ENCODE assay signal across 14 cellular contexts in genomic region chr5:153043876-153044275, GRCh38.
"Had no signal": no experiment of that assay in that cellular context is flagged by ENCODE, and none has a peak within 500 bp of the region (broad histone marks: within the 10 kb centered on the region; RNA-seq: fewer than 3 reads in every experiment).

No MANE protein-coding gene starts in this region.

- H3K27ac ChIP-seq: psoas muscle, sigmoid colon, testis, vagina had no signal

- H3K4me3 ChIP-seq: psoas muscle, sigmoid colon, testis, vagina had no signal

- H3K36me3 ChIP-seq: sigmoid colon, vagina had no signal

- H3K4me1 ChIP-seq: psoas muscle, sigmoid colon, testis, vagina had no signal

- H3K9me3 ChIP-seq: psoas muscle, sigmoid colon, testis, vagina had no signal

- ATAC-seq: activated naive CD8-positive, alpha-beta T cell treated with anti-CD3 and anti-CD28 coated beads, Interleukin-2, amount 50 U/mL, for 24 hours; effector memory CD8-positive, alpha-beta T cell; esophagus mucosa; left lobe of liver; psoas muscle; WTC11 had no signal

- H3K27me3 ChIP-seq: sigmoid colon, testis, vagina had no signal

- DNase-seq: activated CD4-positive, alpha-beta T cell treated with anti-CD3 and anti-CD28 coated beads for 48 hours; activated CD8-positive, alpha-beta memory T cell treated with anti-CD3 and anti-CD28 coated beads for 24 hours; activated naive CD4-positive, alpha-beta T cell treated with Interleukin-2 at 50 U/mL for 16 hours; activated naive CD8-positive, alpha-beta T cell treated with anti-CD3 and anti-CD28 coated beads, Interleukin-2, amount 50 U/mL, for 24 hours; effector memory CD8-positive, alpha-beta T cell; occipital lobe; psoas muscle; sigmoid colon; stimulated activated CD4-positive, alpha-beta T cell treated with anti-CD3 and anti-CD28 coated beads, Interleukin-4, amount 100 ng/mL, for 1 hour; testis had no signal
